In the genomic region with DNA sequence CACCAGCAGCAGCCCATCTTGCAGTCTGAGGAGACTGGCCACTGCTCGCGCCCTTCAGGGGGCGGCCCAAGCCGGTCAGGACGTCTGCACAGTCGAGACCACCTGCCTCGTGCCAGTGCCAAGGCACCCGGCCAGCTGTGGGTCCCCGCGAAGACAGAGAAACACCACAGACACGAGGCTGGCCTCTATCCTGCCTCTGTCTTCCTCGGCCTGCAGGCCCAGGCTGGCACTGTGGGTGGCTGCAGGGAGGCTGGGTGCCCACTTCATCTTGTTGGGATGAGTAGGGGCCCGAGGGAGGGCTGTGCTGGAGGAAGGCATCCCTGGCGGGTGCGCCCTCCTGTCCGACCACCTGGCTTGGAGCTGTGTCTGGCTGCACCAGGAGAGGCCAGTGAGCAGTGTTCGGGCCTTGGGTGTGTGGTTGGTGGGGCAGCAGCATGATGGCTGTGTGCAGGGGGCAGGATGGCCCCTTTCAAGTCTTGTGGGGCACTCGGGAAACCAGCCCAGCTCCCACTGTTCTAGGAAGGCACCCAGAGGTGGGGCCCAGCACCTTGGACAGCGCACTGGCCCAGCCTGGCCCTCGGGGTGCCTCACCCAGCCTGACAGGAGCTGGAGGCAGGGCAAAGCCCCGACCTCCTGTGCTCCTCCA, we compare ENCODE assay signal across 1 cellular context.
TF ChIP-seq lines count a peak whose summit lies in the region.

No MANE protein-coding gene starts in this region.

TF ChIP-seq in HepG2, 621 proteins besides CTCF, POLR2A, EP300 and RAD21 (continued from another document and continues in another):
- TF ChIP-seq, protein P1, sequence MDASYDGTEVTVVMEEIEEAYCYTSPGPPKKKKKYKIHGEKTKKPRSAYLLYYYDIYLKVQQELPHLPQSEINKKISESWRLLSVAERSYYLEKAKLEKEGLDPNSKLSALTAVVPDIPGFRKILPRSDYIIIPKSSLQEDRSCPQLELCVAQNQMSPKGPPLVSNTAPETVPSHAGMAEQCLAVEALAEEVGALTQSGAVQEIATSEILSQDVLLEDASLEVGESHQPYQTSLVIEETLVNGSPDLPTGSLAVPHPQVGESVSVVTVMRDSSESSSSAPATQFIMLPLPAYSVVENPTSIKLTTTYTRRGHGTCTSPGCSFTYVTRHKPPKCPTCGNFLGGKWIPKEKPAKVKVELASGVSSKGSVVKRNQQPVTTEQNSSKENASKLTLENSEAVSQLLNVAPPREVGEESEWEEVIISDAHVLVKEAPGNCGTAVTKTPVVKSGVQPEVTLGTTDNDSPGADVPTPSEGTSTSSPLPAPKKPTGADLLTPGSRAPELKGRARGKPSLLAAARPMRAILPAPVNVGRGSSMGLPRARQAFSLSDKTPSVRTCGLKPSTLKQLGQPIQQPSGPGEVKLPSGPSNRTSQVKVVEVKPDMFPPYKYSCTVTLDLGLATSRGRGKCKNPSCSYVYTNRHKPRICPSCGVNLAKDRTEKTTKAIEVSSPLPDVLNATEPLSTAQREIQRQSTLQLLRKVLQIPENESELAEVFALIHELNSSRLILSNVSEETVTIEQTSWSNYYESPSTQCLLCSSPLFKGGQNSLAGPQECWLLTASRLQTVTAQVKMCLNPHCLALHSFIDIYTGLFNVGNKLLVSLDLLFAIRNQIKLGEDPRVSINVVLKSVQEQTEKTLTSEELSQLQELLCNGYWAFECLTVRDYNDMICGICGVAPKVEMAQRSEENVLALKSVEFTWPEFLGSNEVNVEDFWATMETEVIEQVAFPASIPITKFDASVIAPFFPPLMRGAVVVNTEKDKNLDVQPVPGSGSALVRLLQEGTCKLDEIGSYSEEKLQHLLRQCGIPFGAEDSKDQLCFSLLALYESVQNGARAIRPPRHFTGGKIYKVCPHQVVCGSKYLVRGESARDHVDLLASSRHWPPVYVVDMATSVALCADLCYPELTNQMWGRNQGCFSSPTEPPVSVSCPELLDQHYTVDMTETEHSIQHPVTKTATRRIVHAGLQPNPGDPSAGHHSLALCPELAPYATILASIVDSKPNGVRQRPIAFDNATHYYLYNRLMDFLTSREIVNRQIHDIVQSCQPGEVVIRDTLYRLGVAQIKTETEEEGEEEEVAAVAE (CRISPR knock-in tag; IDR thresholded peaks at IDR 0.05; ENCODE audit: borderline replicate concordance) = 0 out of 2 replicates have a peak, but pooled peaks have one; percentile 64
- TF ChIP-seq MIER2 (CRISPR knock-in tag; IDR thresholded peaks at IDR 0.05) = peak; percentile 96
- TF ChIP-seq ZBTB25 (CRISPR knock-in tag; IDR thresholded peaks at IDR 0.05) = peak; percentile 62; the same call in 1 of the 2 replicates
- TF ChIP-seq MTA1 (CRISPR knock-in tag; IDR thresholded peaks at IDR 0.05; ENCODE audit: borderline replicate concordance) = 0 out of 2 replicates have a peak, but pooled peaks have one; percentile 29
- TF ChIP-seq, protein P2, sequence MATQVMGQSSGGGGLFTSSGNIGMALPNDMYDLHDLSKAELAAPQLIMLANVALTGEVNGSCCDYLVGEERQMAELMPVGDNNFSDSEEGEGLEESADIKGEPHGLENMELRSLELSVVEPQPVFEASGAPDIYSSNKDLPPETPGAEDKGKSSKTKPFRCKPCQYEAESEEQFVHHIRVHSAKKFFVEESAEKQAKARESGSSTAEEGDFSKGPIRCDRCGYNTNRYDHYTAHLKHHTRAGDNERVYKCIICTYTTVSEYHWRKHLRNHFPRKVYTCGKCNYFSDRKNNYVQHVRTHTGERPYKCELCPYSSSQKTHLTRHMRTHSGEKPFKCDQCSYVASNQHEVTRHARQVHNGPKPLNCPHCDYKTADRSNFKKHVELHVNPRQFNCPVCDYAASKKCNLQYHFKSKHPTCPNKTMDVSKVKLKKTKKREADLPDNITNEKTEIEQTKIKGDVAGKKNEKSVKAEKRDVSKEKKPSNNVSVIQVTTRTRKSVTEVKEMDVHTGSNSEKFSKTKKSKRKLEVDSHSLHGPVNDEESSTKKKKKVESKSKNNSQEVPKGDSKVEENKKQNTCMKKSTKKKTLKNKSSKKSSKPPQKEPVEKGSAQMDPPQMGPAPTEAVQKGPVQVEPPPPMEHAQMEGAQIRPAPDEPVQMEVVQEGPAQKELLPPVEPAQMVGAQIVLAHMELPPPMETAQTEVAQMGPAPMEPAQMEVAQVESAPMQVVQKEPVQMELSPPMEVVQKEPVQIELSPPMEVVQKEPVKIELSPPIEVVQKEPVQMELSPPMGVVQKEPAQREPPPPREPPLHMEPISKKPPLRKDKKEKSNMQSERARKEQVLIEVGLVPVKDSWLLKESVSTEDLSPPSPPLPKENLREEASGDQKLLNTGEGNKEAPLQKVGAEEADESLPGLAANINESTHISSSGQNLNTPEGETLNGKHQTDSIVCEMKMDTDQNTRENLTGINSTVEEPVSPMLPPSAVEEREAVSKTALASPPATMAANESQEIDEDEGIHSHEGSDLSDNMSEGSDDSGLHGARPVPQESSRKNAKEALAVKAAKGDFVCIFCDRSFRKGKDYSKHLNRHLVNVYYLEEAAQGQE (IDR thresholded peaks at IDR 0.05; ENCODE audit: borderline replicate concordance in 1 of 2, low read depth in 1 of 2, low read length in 2 of 2) = peak; percentile 97 to 98
- TF ChIP-seq, protein P3, sequence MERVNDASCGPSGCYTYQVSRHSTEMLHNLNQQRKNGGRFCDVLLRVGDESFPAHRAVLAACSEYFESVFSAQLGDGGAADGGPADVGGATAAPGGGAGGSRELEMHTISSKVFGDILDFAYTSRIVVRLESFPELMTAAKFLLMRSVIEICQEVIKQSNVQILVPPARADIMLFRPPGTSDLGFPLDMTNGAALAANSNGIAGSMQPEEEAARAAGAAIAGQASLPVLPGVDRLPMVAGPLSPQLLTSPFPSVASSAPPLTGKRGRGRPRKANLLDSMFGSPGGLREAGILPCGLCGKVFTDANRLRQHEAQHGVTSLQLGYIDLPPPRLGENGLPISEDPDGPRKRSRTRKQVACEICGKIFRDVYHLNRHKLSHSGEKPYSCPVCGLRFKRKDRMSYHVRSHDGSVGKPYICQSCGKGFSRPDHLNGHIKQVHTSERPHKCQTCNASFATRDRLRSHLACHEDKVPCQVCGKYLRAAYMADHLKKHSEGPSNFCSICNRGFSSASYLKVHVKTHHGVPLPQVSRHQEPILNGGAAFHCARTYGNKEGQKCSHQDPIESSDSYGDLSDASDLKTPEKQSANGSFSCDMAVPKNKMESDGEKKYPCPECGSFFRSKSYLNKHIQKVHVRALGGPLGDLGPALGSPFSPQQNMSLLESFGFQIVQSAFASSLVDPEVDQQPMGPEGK (CRISPR knock-in tag; IDR thresholded peaks at IDR 0.05) = peak; percentile 22; the same call in 1 of the 2 replicates
- peak; percentile 72 for TF ChIP-seq ARNT2 (CRISPR knock-in tag; IDR thresholded peaks at IDR 0.05; ENCODE audit: low read depth)
- no peak for TF ChIP-seq TRIM22 (IDR thresholded peaks at IDR 0.05)
- TF ChIP-seq MEIS2 (CRISPR knock-in tag; IDR thresholded peaks at IDR 0.05) = 0 out of 2 replicates have a peak, but pooled peaks have one; percentile 35
- TF ChIP-seq ZNF234 (CRISPR knock-in tag; conservative IDR thresholded peaks at IDR 0.05) = no peak
- peak; percentile 86 for TF ChIP-seq TSC22D2 (CRISPR knock-in tag; IDR thresholded peaks at IDR 0.05; ENCODE audit: borderline replicate concordance)
- no peak for TF ChIP-seq EEA1 (CRISPR knock-in tag; IDR thresholded peaks at IDR 0.05; ENCODE audit: borderline replicate concordance)
- peak; percentile 81 for TF ChIP-seq SALL1 (CRISPR knock-in tag; IDR thresholded peaks at IDR 0.05)
- TF ChIP-seq MYNN (CRISPR knock-in tag; IDR thresholded peaks at IDR 0.05; ENCODE audit: low read depth) = no peak
- TF ChIP-seq THRA (CRISPR knock-in tag; IDR thresholded peaks at IDR 0.05; ENCODE audit: borderline replicate concordance) = 0 out of 2 replicates have a peak, but pooled peaks have one; percentile 39
- TF ChIP-seq ZFP36 (IDR thresholded peaks at IDR 0.05; ENCODE audit: borderline replicate concordance, low read depth, low read length, partially characterized antibody) = no peak
- TF ChIP-seq BRD4 (CRISPR knock-in tag; IDR thresholded peaks at IDR 0.05) = no peak
- 0 out of 2 replicates have a peak, but pooled peaks have one; percentile 75 for TF ChIP-seq ZFP36L2 (CRISPR knock-in tag; IDR thresholded peaks at IDR 0.05)
- TF ChIP-seq ZSCAN22 (CRISPR knock-in tag; IDR thresholded peaks at IDR 0.05) = no peak
- TF ChIP-seq EHMT2 (IDR thresholded peaks at IDR 0.05; ENCODE audit: borderline replicate concordance, low read depth, low read length) = peak; percentile 79
- no peak for TF ChIP-seq ADNP (CRISPR knock-in tag; IDR thresholded peaks at IDR 0.05)
- TF ChIP-seq ZNF558 (CRISPR knock-in tag; IDR thresholded peaks at IDR 0.05; ENCODE audit: borderline replicate concordance) = peak; percentile 41; the same call in 1 of the 2 replicates
- 0 out of 2 replicates have a peak, but pooled peaks have one; percentile 33 for TF ChIP-seq MYPOP (CRISPR knock-in tag; IDR thresholded peaks at IDR 0.05)
- TF ChIP-seq IKZF4 (CRISPR knock-in tag; IDR thresholded peaks at IDR 0.05; ENCODE audit: borderline replicate concordance, low read depth, not compliant biosample characterization) = peak; percentile 76
- no peak for TF ChIP-seq HMGXB4 (CRISPR knock-in tag; IDR thresholded peaks at IDR 0.05; ENCODE audit: borderline replicate concordance in 1 of 2, low read depth in 1 of 2)
- TF ChIP-seq JUND (CRISPR knock-in tag; IDR thresholded peaks at IDR 0.05) = no peak
- 0 out of 2 replicates have a peak, but pooled peaks have one; percentile 20 for TF ChIP-seq HIC2 (CRISPR knock-in tag; IDR thresholded peaks at IDR 0.05; ENCODE audit: low read depth)
- TF ChIP-seq ATF6 (CRISPR knock-in tag; conservative IDR thresholded peaks at IDR 0.05) = no peak
